Comparison of ENCODE assay signal across 10 cellular contexts in genomic region chr1:239997515-239998311, GRCh38.
DNase-seq lines count a peak whose midpoint lies in the region; ATAC-seq and TF ChIP-seq lines count a peak whose summit lies in the region.
"Had no signal": no experiment of that assay in that cellular context is flagged by ENCODE, and none has a peak within 500 bp of the region (broad histone marks: within the 10 kb centered on the region; RNA-seq: fewer than 3 reads in every experiment).

No MANE protein-coding gene starts in this region.

- POLR2A ChIA-PET in activated CD4-positive, alpha-beta memory T cell treated with anti-CD3 and anti-CD28 coated beads for 36 hours (lab: Charles Lee) = no interaction called here
- POLR2A ChIA-PET in activated CD4-positive, alpha-beta memory T cell treated with anti-CD3 and anti-CD28 coated beads, Interleukin-2, amount 10 ng/mL, durations not matched to agents 7 days and 5 days (lab: Charles Lee) = no interaction called here
- POLR2A ChIA-PET in WTC11 (lab: Charles Lee) = no interaction called here

- H3K9me3 ChIP-seq in iPS-18c (ENCODE audit: control insufficient read depth, insufficient read depth, low read length) = no peaks in the 10 kb centered on the region

- CTCF ChIA-PET in activated CD4-positive, alpha-beta memory T cell treated with anti-CD3 and anti-CD28 coated beads for 36 hours (lab: Charles Lee) = interaction anchor here (1.0 kb wide), 1 partner anchor 46 kb away, joined by 5 read pairs; no protein-coding TSS in a partner anchor
- CTCF ChIA-PET in activated CD4-positive, alpha-beta memory T cell treated with anti-CD3 and anti-CD28 coated beads, Interleukin-2, amount 10 ng/mL, durations not matched to agents 7 days and 5 days (lab: Charles Lee) = interaction anchor here (1.6 kb wide), 1 partner anchor 20 kb away, joined by 3 read pairs; no protein-coding TSS in a partner anchor
- CTCF ChIA-PET in WTC11 (lab: Charles Lee) = interaction anchor here (2.2 kb wide), 1 partner anchor 46 kb away, joined by 8 read pairs; no protein-coding TSS in a partner anchor

- peaks cover 45% of the 10 kb centered on the region for H3K27me3 Mint-ChIP-seq in activated CD4-positive, alpha-beta memory T cell treated with anti-CD3 and anti-CD28 coated beads for 36 hours
- peaks cover 43% of the 10 kb centered on the region for H3K27me3 Mint-ChIP-seq in activated CD4-positive, alpha-beta memory T cell treated with anti-CD3 and anti-CD28 coated beads, Interleukin-2, amount 10 ng/mL, durations not matched to agents 7 days and 5 days
- peaks cover 37% of the 10 kb centered on the region for H3K27me3 Mint-ChIP-seq in WTC11 (ENCODE audit: low read depth)

- intact Hi-C loops in activated CD4-positive, alpha-beta memory T cell treated with anti-CD3 and anti-CD28 coated beads for 36 hours (cut with micrococcal nuclease) = no loop called here

- no peak overlapping the region for H3K27ac Mint-ChIP-seq in activated CD4-positive, alpha-beta memory T cell treated with anti-CD3 and anti-CD28 coated beads for 36 hours
- H3K27ac Mint-ChIP-seq in activated CD4-positive, alpha-beta memory T cell treated with anti-CD3 and anti-CD28 coated beads, Interleukin-2, amount 10 ng/mL, durations not matched to agents 7 days and 5 days = no peak overlapping the region
- H3K27ac Mint-ChIP-seq in WTC11 = no peak overlapping the region

- H3K36me3 Mint-ChIP-seq in activated CD4-positive, alpha-beta memory T cell treated with anti-CD3 and anti-CD28 coated beads for 36 hours = no peaks in the 10 kb centered on the region
- no peaks in the 10 kb centered on the region for H3K36me3 Mint-ChIP-seq in activated CD4-positive, alpha-beta memory T cell treated with anti-CD3 and anti-CD28 coated beads, Interleukin-2, amount 10 ng/mL, durations not matched to agents 7 days and 5 days (ENCODE audit: low read depth)
- no peaks in the 10 kb centered on the region for H3K36me3 Mint-ChIP-seq in WTC11

- H3K4me3 ChIP-seq in iPS-18c (ENCODE audit: insufficient read depth, low read depth, low read length) = peak overlapping the region; percentile 60

- TF ChIP-seq CTCF in WTC11 (IDR thresholded peaks at IDR 0.05) = no peak

- no peak overlapping the region for H3K4me3 Mint-ChIP-seq in activated CD4-positive, alpha-beta memory T cell treated with anti-CD3 and anti-CD28 coated beads for 36 hours
- H3K4me3 Mint-ChIP-seq in activated CD4-positive, alpha-beta memory T cell treated with anti-CD3 and anti-CD28 coated beads, Interleukin-2, amount 10 ng/mL, durations not matched to agents 7 days and 5 days = no peak overlapping the region
- H3K4me3 Mint-ChIP-seq in WTC11 = peak overlapping the region; percentile 72

- ATAC-seq in WTC11 (peak; percentile 90), GM21576 (IDR thresholded peaks at IDR 0.05; ENCODE audit: unreplicated experiment) (no peak), HG02870 (IDR thresholded peaks at IDR 0.05; ENCODE audit: unreplicated experiment) (no peak)
- no peak for ATAC-seq in stimulated activated naive CD8-positive, alpha-beta T cell treated with anti-CD3 and anti-CD28 coated beads, Interleukin-15, Interleukin-2, amounts not matched to agents 100 U/mL and 50 U/mL, for 24 hours

- H3K4me1 Mint-ChIP-seq in activated CD4-positive, alpha-beta memory T cell treated with anti-CD3 and anti-CD28 coated beads for 36 hours (ENCODE audit: low read depth) = peaks cover 2% of the 10 kb centered on the region
- peaks cover 1% of the 10 kb centered on the region for H3K4me1 Mint-ChIP-seq in activated CD4-positive, alpha-beta memory T cell treated with anti-CD3 and anti-CD28 coated beads, Interleukin-2, amount 10 ng/mL, durations not matched to agents 7 days and 5 days
- H3K4me1 Mint-ChIP-seq in WTC11 = peaks cover 5% of the 10 kb centered on the region; the same call in 1 of the 2 replicates

- DNase-seq in activated CD4-positive, alpha-beta memory T cell treated with anti-CD3 and anti-CD28 coated beads for 36 hours = peak; percentile 12
- DNase-seq in activated CD4-positive, alpha-beta memory T cell treated with anti-CD3 and anti-CD28 coated beads, Interleukin-2, amount 10 ng/mL, durations not matched to agents 7 days and 5 days = no peak
- peak; percentile 65 for DNase-seq in WTC11 (ENCODE audit: low spot score)
- DNase-seq in stimulated activated naive CD8-positive, alpha-beta T cell treated with anti-CD3 and anti-CD28 coated beads, Interleukin-15, Interleukin-2, amounts not matched to agents 100 U/mL and 50 U/mL, for 24 hours = peak; percentile 10
- no peak for DNase-seq in midbrain (lab: John Stamatoyannopoulos, UW)
- DNase-seq: activated CD4-positive, alpha-beta T cell treated with anti-CD3 and anti-CD28 coated beads for 4 hours; MV-4-11 had no signal

- H3K9me3 Mint-ChIP-seq in activated CD4-positive, alpha-beta memory T cell treated with anti-CD3 and anti-CD28 coated beads for 36 hours = no peaks in the 10 kb centered on the region
- H3K9me3 Mint-ChIP-seq in activated CD4-positive, alpha-beta memory T cell treated with anti-CD3 and anti-CD28 coated beads, Interleukin-2, amount 10 ng/mL, durations not matched to agents 7 days and 5 days = no peaks in the 10 kb centered on the region
- peaks cover 3% of the 10 kb centered on the region; the same call in 1 of the 2 replicates for H3K9me3 Mint-ChIP-seq in WTC11

TF ChIP-seq in WTC11, 78 proteins besides CTCF, POLR2A, EP300 and RAD21:
- no peak for TF ChIP-seq ESRRA (CRISPR knock-in tag; IDR thresholded peaks at IDR 0.05; ENCODE audit: borderline replicate concordance)
- TF ChIP-seq ETV6 (CRISPR knock-in tag; IDR thresholded peaks at IDR 0.05) = 0 out of 2 replicates have a peak, but pooled peaks have one; percentile 34
- TF ChIP-seq FOXP1 (CRISPR knock-in tag; IDR thresholded peaks at IDR 0.05; ENCODE audit: borderline replicate concordance) = peak; percentile 20; the same call in 1 of the 2 replicates
- no peak for TF ChIP-seq ZNF219 (CRISPR knock-in tag; IDR thresholded peaks at IDR 0.05; ENCODE audit: borderline replicate concordance)
- TF ChIP-seq KAT7 (CRISPR knock-in tag; IDR thresholded peaks at IDR 0.05; ENCODE audit: borderline replicate concordance) = 0 out of 2 replicates have a peak, but pooled peaks have one; percentile 44
- TF ChIP-seq HMGXB4 (CRISPR knock-in tag; IDR thresholded peaks at IDR 0.05) = peak; percentile 74

Comparison
In these comparisons a context has a peak if more than half of its experiments do, and no peak if none do; other contexts are left out.
1. DNase-seq: peak in activated CD4-positive, alpha-beta memory T cell treated with anti-CD3 and anti-CD28 coated beads for 36 hours (single experiment), WTC11 (single experiment) and stimulated activated naive CD8-positive, alpha-beta T cell treated with anti-CD3 and anti-CD28 coated beads, Interleukin-15, Interleukin-2, amounts not matched to agents 100 U/mL and 50 U/mL, for 24 hours (single experiment); none in activated CD4-positive, alpha-beta memory T cell treated with anti-CD3 and anti-CD28 coated beads, Interleukin-2, amount 10 ng/mL, durations not matched to agents 7 days and 5 days (single experiment) and midbrain (single experiment).